17 cellular contexts compared by ENCODE assay signal in genomic region chr1:240683576-240683975, GRCh38.
DNase-seq lines count a peak whose midpoint lies in the region; ATAC-seq and TF ChIP-seq lines count a peak whose summit lies in the region.
"Had no signal": no experiment of that assay in that cellular context is flagged by ENCODE, and none has a peak within 500 bp of the region (broad histone marks: within the 10 kb centered on the region; RNA-seq: fewer than 3 reads in every experiment).

No MANE protein-coding gene starts in this region.

- 0 out of 2 replicates have a peak, but pooled peaks cover 3% of the 10 kb centered on the region for H3K9me2 ChIP-seq in GM23338 (ENCODE audit: insufficient read depth)
- H3K9me2 ChIP-seq: SK-N-SH had no signal

- H3K4me3 Mint-ChIP-seq in GM23338: no peak overlapping the region
- H3K4me3 Mint-ChIP-seq in nephron progenitor cell: no peak overlapping the region
- H3K4me3 Mint-ChIP-seq: CD4-positive, CD25-positive, alpha-beta regulatory T cell had no signal

- H3K4me1 ChIP-seq in GM23338 (ENCODE audit: insufficient read depth): peaks cover 2% of the 10 kb centered on the region; the same call in 1 of the 2 replicates

- H3K36me3 ChIP-seq in GM23338 (ENCODE audit: insufficient read depth): no peaks in the 10 kb centered on the region

- no peaks in the 10 kb centered on the region for H4K20me1 ChIP-seq in GM23338 (replicated peaks; ENCODE audit: insufficient read depth)

- no peaks in the 10 kb centered on the region; the same call in 2 of the 3 replicates for H3K9me3 Mint-ChIP-seq in GM23338
- H3K9me3 Mint-ChIP-seq in nephron progenitor cell: peaks cover 20% of the 10 kb centered on the region

- H3F3A ChIP-seq in GM23338 (replicated peaks; ENCODE audit: low read depth): no peaks in the 10 kb centered on the region

- H3K27ac Mint-ChIP-seq in GM23338 (no peak overlapping the region), nephron progenitor cell (no peak overlapping the region)
- H3K27ac Mint-ChIP-seq: CD4-positive, CD25-positive, alpha-beta regulatory T cell had no signal

- H3K4me1 Mint-ChIP-seq in GM23338 (peaks cover under 1% of the 10 kb centered on the region; the same call in 2 of the 3 replicates), nephron progenitor cell (no peaks in the 10 kb centered on the region)

- TF ChIP-seq CTCF in GM23338 (conservative IDR thresholded peaks at IDR 0.05; ENCODE audit: low read depth in 2 of 2) (no peak), fibroblast of the aortic adventitia (IDR thresholded peaks at IDR 0.05; ENCODE audit: insufficient read depth, low read length) (no peak), nephron progenitor cell (IDR thresholded peaks at IDR 0.05) (no peak)

- H3K27me3 Mint-ChIP-seq in GM23338 (ENCODE audit: insufficient read depth, low read depth, poor library complexity) (no peaks in the 10 kb centered on the region), nephron progenitor cell (ENCODE audit: low read depth, poor library complexity) (peaks cover 9% of the 10 kb centered on the region)
- H3K27me3 Mint-ChIP-seq: CD4-positive, CD25-positive, alpha-beta regulatory T cell had no signal

- DNase-seq in AG08395 (ENCODE audit: low spot score): peak; percentile 80
- DNase-seq in GM23338 (ENCODE audit: low spot score): no peak
- peak; percentile 83 for DNase-seq in fibroblast of the aortic adventitia (ENCODE audit: low read depth)
- DNase-seq in posterior vena cava (ENCODE audit: low spot score): peak; percentile 84
- no peak for DNase-seq in dermis blood vessel endothelial cell
- no peak for DNase-seq in NCI-H1436 (lab: John Stamatoyannopoulos, UW)
- no peak for DNase-seq in nephron progenitor cell
- no peak for DNase-seq in SW480 (ENCODE audit: low spot score)
- DNase-seq: AML-193; Calu3; CD4-positive, CD25-positive, alpha-beta regulatory T cell; KBM-7; NCI-H1048; NCI-H1694; NCI-H446; SK-N-SH had no signal

- no peak for ATAC-seq in GM23338

- intact Hi-C loops in posterior vena cava (cut with DNase I): no loop called here

- peak overlapping the region; percentile 81 for H2AFZ ChIP-seq in GM23338

- no peak overlapping the region for H3K27ac ChIP-seq in GM23338 (ENCODE audit: low read depth)
- H3K27ac ChIP-seq: 22Rv1 had no signal

- no peaks in the 10 kb centered on the region for H3K36me3 Mint-ChIP-seq in GM23338 (ENCODE audit: low read depth)
- H3K36me3 Mint-ChIP-seq in nephron progenitor cell (ENCODE audit: low read depth): no peaks in the 10 kb centered on the region
- H3K36me3 Mint-ChIP-seq: CD4-positive, CD25-positive, alpha-beta regulatory T cell had no signal

- no peaks in the 10 kb centered on the region for H3K79me2 ChIP-seq in GM23338 (replicated peaks; ENCODE audit: insufficient read depth)

- H3K27me3 ChIP-seq in GM23338 (ENCODE audit: insufficient read depth): no peaks in the 10 kb centered on the region

- no peak overlapping the region for H3K4me3 ChIP-seq in GM23338
- no peak overlapping the region for H3K4me3 ChIP-seq in fibroblast of the aortic adventitia (ENCODE audit: low read depth, low read length)

- H3K4me2 ChIP-seq in GM23338: no peak overlapping the region
- H3K4me2 ChIP-seq: SK-N-SH had no signal

TF ChIP-seq in GM23338, 12 proteins besides CTCF, POLR2A, EP300 and RAD21 (continues in another document):
- TF ChIP-seq ZNF114 (CRISPR knock-in tag; IDR thresholded peaks at IDR 0.05) (no peak), CREB1 (CRISPR knock-in tag; IDR thresholded peaks at IDR 0.05; ENCODE audit: low read depth) (no peak), ZNF331 (CRISPR knock-in tag; IDR thresholded peaks at IDR 0.05; ENCODE audit: low read depth) (no peak), EZH2 (IDR thresholded peaks at IDR 0.05; ENCODE audit: low read depth, unreplicated experiment) (no peak), NANOG (IDR thresholded peaks at IDR 0.05; ENCODE audit: borderline replicate concordance) (no peak), STAT1 (IDR thresholded peaks at IDR 0.05; ENCODE audit: unreplicated experiment) (no peak), EZH2phosphoT487 (IDR thresholded peaks at IDR 0.05; ENCODE audit: unreplicated experiment) (no peak), POLR2AphosphoS5 (IDR thresholded peaks at IDR 0.05; ENCODE audit: low read depth) (no peak), ETS1 (IDR thresholded peaks at IDR 0.05) (no peak), JUNB (IDR thresholded peaks at IDR 0.05; ENCODE audit: unreplicated experiment) (no peak)
- TF ChIP-seq, protein P1, sequence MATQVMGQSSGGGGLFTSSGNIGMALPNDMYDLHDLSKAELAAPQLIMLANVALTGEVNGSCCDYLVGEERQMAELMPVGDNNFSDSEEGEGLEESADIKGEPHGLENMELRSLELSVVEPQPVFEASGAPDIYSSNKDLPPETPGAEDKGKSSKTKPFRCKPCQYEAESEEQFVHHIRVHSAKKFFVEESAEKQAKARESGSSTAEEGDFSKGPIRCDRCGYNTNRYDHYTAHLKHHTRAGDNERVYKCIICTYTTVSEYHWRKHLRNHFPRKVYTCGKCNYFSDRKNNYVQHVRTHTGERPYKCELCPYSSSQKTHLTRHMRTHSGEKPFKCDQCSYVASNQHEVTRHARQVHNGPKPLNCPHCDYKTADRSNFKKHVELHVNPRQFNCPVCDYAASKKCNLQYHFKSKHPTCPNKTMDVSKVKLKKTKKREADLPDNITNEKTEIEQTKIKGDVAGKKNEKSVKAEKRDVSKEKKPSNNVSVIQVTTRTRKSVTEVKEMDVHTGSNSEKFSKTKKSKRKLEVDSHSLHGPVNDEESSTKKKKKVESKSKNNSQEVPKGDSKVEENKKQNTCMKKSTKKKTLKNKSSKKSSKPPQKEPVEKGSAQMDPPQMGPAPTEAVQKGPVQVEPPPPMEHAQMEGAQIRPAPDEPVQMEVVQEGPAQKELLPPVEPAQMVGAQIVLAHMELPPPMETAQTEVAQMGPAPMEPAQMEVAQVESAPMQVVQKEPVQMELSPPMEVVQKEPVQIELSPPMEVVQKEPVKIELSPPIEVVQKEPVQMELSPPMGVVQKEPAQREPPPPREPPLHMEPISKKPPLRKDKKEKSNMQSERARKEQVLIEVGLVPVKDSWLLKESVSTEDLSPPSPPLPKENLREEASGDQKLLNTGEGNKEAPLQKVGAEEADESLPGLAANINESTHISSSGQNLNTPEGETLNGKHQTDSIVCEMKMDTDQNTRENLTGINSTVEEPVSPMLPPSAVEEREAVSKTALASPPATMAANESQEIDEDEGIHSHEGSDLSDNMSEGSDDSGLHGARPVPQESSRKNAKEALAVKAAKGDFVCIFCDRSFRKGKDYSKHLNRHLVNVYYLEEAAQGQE (IDR thresholded peaks at IDR 0.05; ENCODE audit: unreplicated experiment): no peak

Comparison
In these comparisons a context has a peak if more than half of its experiments do, and no peak if none do; other contexts are left out.
1. DNase-seq: peak in AG08395 (single experiment), fibroblast of the aortic adventitia (single experiment) and posterior vena cava (single experiment); none in GM23338 (single experiment), dermis blood vessel endothelial cell (single experiment), NCI-H1436 (single experiment), nephron progenitor cell (single experiment) and SW480 (single experiment).